ENCODE assay signal across 1 cellular context in the genomic region with DNA sequence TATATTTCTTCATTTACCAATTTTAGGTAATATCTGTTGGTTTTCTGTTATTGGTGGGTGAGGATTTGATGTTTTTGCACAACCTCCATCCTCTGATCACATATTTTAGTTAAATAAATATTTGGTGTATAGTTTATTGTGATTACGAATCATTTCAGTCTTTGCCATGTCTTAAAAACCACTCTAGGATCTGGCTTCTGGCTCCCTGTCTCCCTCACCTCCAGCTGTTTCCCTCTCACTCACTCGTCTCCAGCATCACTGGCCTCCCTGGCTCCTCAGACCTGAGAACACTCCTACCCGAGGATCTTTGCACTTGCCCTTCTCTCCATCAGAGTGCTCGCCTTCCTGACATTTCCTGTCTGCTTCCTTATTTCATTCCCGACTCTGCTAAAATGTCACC.
TF ChIP-seq lines count a peak whose summit lies in the region.

No MANE protein-coding gene starts in this region.

TF ChIP-seq in H1, 55 proteins besides CTCF, POLR2A, EP300 and RAD21:
- TF ChIP-seq POU5F1 (IDR thresholded peaks at IDR 0.05; ENCODE audit: low read depth, low read length) (no peak), GABPA (IDR thresholded peaks at IDR 0.05; ENCODE audit: borderline replicate concordance, insufficient read depth, low read length) (no peak), HDAC2 (IDR thresholded peaks at IDR 0.05; ENCODE audit: borderline replicate concordance in 1 of 2, low read depth in 2 of 2, low read length in 2 of 2) (no peak), CEBPB (IDR thresholded peaks at IDR 0.05; ENCODE audit: low read depth, low read length) (no peak), SP1 (IDR thresholded peaks at IDR 0.05; ENCODE audit: low read depth, low read length) (no peak), FOSL1 (IDR thresholded peaks at IDR 0.05; ENCODE audit: insufficient read depth, low read depth, low read length) (no peak), CBX5 (IDR thresholded peaks at IDR 0.05; ENCODE audit: low read depth, low read length) (no peak), RXRA (IDR thresholded peaks at IDR 0.05; ENCODE audit: insufficient read depth, low read depth, low read length) (no peak), USF2 (IDR thresholded peaks at IDR 0.05; ENCODE audit: low read length) (no peak), BRCA1 (IDR thresholded peaks at IDR 0.05; ENCODE audit: low read depth, low read length) (no peak), CHD2 (IDR thresholded peaks at IDR 0.05; ENCODE audit: low read length) (no peak), JUND (IDR thresholded peaks at IDR 0.05; ENCODE audit: low read length) (no peak), YY1 (IDR thresholded peaks at IDR 0.05; ENCODE audit: low read depth, low read length) (no peak), RBBP5 (IDR thresholded peaks at IDR 0.05; ENCODE audit: borderline replicate concordance, low read depth, low read length) (no peak), KDM1A (IDR thresholded peaks at IDR 0.05; ENCODE audit: borderline replicate concordance, low read length) (no peak), KDM4A (IDR thresholded peaks at IDR 0.05; ENCODE audit: low read depth, low read length, severe bottlenecking) (no peak), TAF1 (IDR thresholded peaks at IDR 0.05; ENCODE audit: low read depth, low read length) (no peak)
- TF ChIP-seq, protein P1, sequence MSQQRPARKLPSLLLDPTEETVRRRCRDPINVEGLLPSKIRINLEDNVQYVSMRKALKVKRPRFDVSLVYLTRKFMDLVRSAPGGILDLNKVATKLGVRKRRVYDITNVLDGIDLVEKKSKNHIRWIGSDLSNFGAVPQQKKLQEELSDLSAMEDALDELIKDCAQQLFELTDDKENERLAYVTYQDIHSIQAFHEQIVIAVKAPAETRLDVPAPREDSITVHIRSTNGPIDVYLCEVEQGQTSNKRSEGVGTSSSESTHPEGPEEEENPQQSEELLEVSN (IDR thresholded peaks at IDR 0.05) = no peak
- TF ChIP-seq, protein P2, sequence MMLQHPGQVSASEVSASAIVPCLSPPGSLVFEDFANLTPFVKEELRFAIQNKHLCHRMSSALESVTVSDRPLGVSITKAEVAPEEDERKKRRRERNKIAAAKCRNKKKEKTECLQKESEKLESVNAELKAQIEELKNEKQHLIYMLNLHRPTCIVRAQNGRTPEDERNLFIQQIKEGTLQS (IDR thresholded peaks at IDR 0.05; ENCODE audit: insufficient read depth, low read depth, low read length) = no peak
